Comparison of ENCODE assay signal across 11 cellular contexts in the genomic region with DNA sequence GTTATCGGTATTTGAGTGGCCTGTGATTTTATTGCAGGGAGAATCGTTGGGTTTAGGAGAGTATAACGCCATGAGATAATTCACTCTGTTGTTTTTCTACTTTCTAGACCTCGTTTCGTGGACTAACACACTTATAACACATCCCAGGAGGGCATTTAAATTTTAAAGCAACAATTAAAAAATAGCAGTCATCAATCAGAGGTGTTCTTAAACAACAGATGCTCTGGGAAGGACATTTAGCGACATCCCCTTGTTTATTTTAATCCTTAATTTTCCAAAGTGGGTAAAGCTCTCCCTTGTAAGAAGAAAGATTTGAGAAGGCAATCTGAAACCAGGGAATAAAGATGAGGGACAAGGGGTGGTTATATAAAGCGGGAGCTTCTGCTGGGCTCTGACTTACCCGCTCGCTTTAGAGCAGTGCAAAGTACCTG. TPM values are rescaled to one million over a fixed set of nuclear protein-coding genes. Genes with fewer than 3 reads are reported as not detected.
DNase-seq lines count a peak whose midpoint lies in the region; ATAC-seq, FAIRE-seq and TF ChIP-seq lines count a peak whose summit lies in the region.
"Had no signal": no experiment of that assay in that cellular context is flagged by ENCODE, and none has a peak within 500 bp of the region (broad histone marks: within the 10 kb centered on the region; RNA-seq: fewer than 3 reads in every experiment).

No MANE protein-coding gene starts in this region.

- FAIRE-seq in D721Med (lab: Jason Lieb, UNC): peak; percentile 98

- H3K27me3 ChIP-seq in WERI-Rb-1 (ENCODE audit: insufficient read depth, low read depth, severe bottlenecking): no peaks in the 10 kb centered on the region
- H3K27me3 ChIP-seq: Peyer's patch had no signal

- no peaks in the 10 kb centered on the region for H3K27me3 Mint-ChIP-seq in progenitor cell of endocrine pancreas

- H3K4me1 Mint-ChIP-seq in progenitor cell of endocrine pancreas (ENCODE audit: low read depth): peaks cover 49% of the 10 kb centered on the region

- no peak for TF ChIP-seq CTCF in D721Med (IDR thresholded peaks at IDR 0.05; ENCODE audit: insufficient read depth, missing control alignments)
- no peak for TF ChIP-seq CTCF in WERI-Rb-1 (IDR thresholded peaks at IDR 0.05; ENCODE audit: low read depth, low read length)
- TF ChIP-seq CTCF in fibroblast of villous mesenchyme (IDR thresholded peaks at IDR 0.05; ENCODE audit: insufficient read depth, low read depth, low read length): no peak
- no peak for TF ChIP-seq CTCF in progenitor cell of endocrine pancreas (IDR thresholded peaks at IDR 0.05; ENCODE audit: unreplicated experiment)

- H3K9me3 ChIP-seq in WERI-Rb-1 (ENCODE audit: severe bottlenecking): no peaks in the 10 kb centered on the region
- H3K9me3 ChIP-seq: Peyer's patch had no signal

- H3K4me3 Mint-ChIP-seq in progenitor cell of endocrine pancreas (ENCODE audit: low read depth): peak overlapping the region; percentile 72
- H3K4me3 Mint-ChIP-seq: natural killer cell had no signal

- H3K27ac ChIP-seq in WERI-Rb-1: no peak overlapping the region; the same call in 1 of the 2 replicates

- no peaks in the 10 kb centered on the region for H3K9me3 Mint-ChIP-seq in progenitor cell of endocrine pancreas (ENCODE audit: low read depth)
- H3K9me3 Mint-ChIP-seq: natural killer cell had no signal

- H3K36me3 ChIP-seq in WERI-Rb-1: no peaks in the 10 kb centered on the region; the same call in 1 of the 2 replicates
- H3K36me3 ChIP-seq: Peyer's patch had no signal

- peak overlapping the region; percentile 94 for H3K27ac Mint-ChIP-seq in progenitor cell of endocrine pancreas
- H3K27ac Mint-ChIP-seq: natural killer cell had no signal

- peaks cover 16% of the 10 kb centered on the region for H3K36me3 Mint-ChIP-seq in progenitor cell of endocrine pancreas (ENCODE audit: insufficient read depth)
- H3K36me3 Mint-ChIP-seq: natural killer cell had no signal

- DNase-seq in D721Med (ENCODE audit: insufficient read length, low spot score) (no peak), WERI-Rb-1 (no peak), fibroblast of villous mesenchyme (ENCODE audit: low read depth) (no peak), progenitor cell of endocrine pancreas (ENCODE audit: low spot score, unreplicated experiment) (no peak), activated gamma-delta T cell treated with Interleukin-2 at 50 U/mL for 16 hours (no peak), NCI-H226 (no peak)
- DNase-seq: natural killer cell; Peyer's patch; stimulated activated CD8-positive, alpha-beta memory T cell treated with anti-CD3 and anti-CD28 coated beads, Interleukin-4, amount 100 ng/mL, for 48 hours had no signal

- H3K4me3 ChIP-seq in WERI-Rb-1 (ENCODE audit: low read depth, low read length) (peak overlapping the region; percentile 34), fibroblast of villous mesenchyme (ENCODE audit: low read depth, low read length) (peak overlapping the region; percentile 74)

- ATAC-seq in HG03469 (IDR thresholded peaks at IDR 0.05; ENCODE audit: unreplicated experiment): no peak
- ATAC-seq in GM19023 (IDR thresholded peaks at IDR 0.05; ENCODE audit: unreplicated experiment): no peak
- ATAC-seq: natural killer cell had no signal

RNA-seq across cellular contexts. Expression of a gene that starts 4.9 kb away (rescaled TPM):
- total RNA-seq in fibroblast of villous mesenchyme: 62.8 and 67.4 TPM in 2 replicates
- total RNA-seq in progenitor cell of endocrine pancreas: 204 and 205 TPM in 2 replicates
